Comparison of ENCODE assay signal across 13 cellular contexts in genomic region chr9:27394826-27395201, GRCh38.
"Had no signal": no experiment of that assay in that cellular context is flagged by ENCODE, and none has a peak within 500 bp of the region (broad histone marks: within the 10 kb centered on the region; RNA-seq: fewer than 3 reads in every experiment).

No MANE protein-coding gene starts in this region.

- H3K9me3 ChIP-seq: pancreas, SJCRH30 had no signal

- H3K36me3 ChIP-seq: SJCRH30, WERI-Rb-1 had no signal

- H3K4me1 Mint-ChIP-seq: stimulated activated effector memory CD8-positive, alpha-beta T cell treated with anti-CD3 and anti-CD28 coated beads, Interleukin-12 subunit alpha, Interleukin-12 subunit beta, amount 100 ng/mL, for 72 hours had no signal

- H3K4me1 ChIP-seq: SJCRH30 had no signal

- ATAC-seq: activated CD8-positive, alpha-beta T cell treated with anti-CD3 and anti-CD28 coated beads for 36 hours; left lobe of liver; stimulated activated effector memory CD8-positive, alpha-beta T cell treated with anti-CD3 and anti-CD28 coated beads, Interleukin-12 subunit alpha, Interleukin-12 subunit beta, amount 100 ng/mL, for 72 hours had no signal

- H3K27ac ChIP-seq: SJCRH30, WERI-Rb-1 had no signal

- H3K36me3 Mint-ChIP-seq: memory B cell; stimulated activated effector memory CD8-positive, alpha-beta T cell treated with anti-CD3 and anti-CD28 coated beads, Interleukin-12 subunit alpha, Interleukin-12 subunit beta, amount 100 ng/mL, for 72 hours had no signal

- H3K27me3 ChIP-seq: pancreas, SJCRH30 had no signal

- H3K4me3 Mint-ChIP-seq: activated CD8-positive, alpha-beta T cell treated with anti-CD3 and anti-CD28 coated beads for 36 hours; memory B cell; neural crest cell; stimulated activated effector memory CD8-positive, alpha-beta T cell treated with anti-CD3 and anti-CD28 coated beads, Interleukin-12 subunit alpha, Interleukin-12 subunit beta, amount 100 ng/mL, for 72 hours had no signal

- H3K27me3 Mint-ChIP-seq: activated CD8-positive, alpha-beta T cell treated with anti-CD3 and anti-CD28 coated beads for 36 hours; memory B cell had no signal

- H3K9me3 Mint-ChIP-seq: activated CD8-positive, alpha-beta T cell treated with anti-CD3 and anti-CD28 coated beads for 36 hours; memory B cell; neural crest cell; stimulated activated effector memory CD8-positive, alpha-beta T cell treated with anti-CD3 and anti-CD28 coated beads, Interleukin-12 subunit alpha, Interleukin-12 subunit beta, amount 100 ng/mL, for 72 hours had no signal

- DNase-seq: activated CD4-positive, alpha-beta T cell treated with anti-CD3 and anti-CD28 coated beads for 4 hours; activated CD8-positive, alpha-beta memory T cell treated with anti-CD3 and anti-CD28 coated beads, Interleukin-2, amount 50 U/mL, for 4 hours; activated CD8-positive, alpha-beta T cell treated with anti-CD3 and anti-CD28 coated beads for 36 hours; aorta; effector CD8-positive, alpha-beta T cell; pancreas; SJCRH30; trophoblast cell; WERI-Rb-1 had no signal

- H3K27ac Mint-ChIP-seq: activated CD8-positive, alpha-beta T cell treated with anti-CD3 and anti-CD28 coated beads for 36 hours; stimulated activated effector memory CD8-positive, alpha-beta T cell treated with anti-CD3 and anti-CD28 coated beads, Interleukin-12 subunit alpha, Interleukin-12 subunit beta, amount 100 ng/mL, for 72 hours had no signal

- H3K4me3 ChIP-seq: pancreas, SJCRH30 had no signal
